In the genomic region with DNA sequence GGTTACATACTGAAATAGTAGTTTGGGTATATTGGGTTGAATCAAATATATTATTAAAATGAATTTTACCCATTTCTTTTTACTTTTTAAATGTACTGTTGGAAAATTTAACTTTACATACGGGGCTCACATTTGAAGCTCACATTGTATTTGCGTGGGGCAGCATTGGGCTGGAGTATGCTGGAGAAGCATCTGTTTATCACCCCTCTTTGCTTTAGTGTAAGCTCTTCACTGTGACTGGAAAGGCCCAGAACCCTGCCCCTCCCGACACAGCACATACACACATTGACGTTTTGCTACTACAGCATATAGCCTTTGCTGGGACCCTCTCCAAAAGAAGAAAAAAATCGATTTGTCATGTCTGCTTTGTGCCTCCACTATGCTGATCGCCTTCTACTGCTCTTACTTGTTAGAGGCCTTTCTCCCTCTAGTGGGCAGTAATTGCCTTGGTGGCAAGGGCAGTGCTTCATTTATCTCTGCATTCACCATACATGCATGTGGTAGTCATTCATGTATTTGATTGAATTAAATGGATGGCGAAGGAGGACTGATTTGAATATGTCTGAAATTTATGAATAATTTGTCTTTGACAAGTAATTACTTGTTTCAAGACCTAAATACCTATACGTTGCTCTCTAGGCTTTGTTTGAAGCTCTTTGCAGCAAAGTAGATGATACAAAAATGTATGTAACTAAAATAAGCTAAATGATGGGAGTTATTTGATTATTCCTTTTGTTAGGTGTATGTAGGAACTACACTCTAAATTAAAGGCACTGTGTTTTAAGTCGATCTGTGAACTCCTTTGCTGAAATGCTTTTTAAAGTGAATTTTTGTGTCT, we compare ENCODE assay signal across 8 cellular contexts. TPM values are rescaled to one million over a fixed set of nuclear protein-coding genes. Genes with fewer than 3 reads are reported as not detected.
A peak's percentile ranks its signal among the peaks of the same experiment; 100 is the strongest.
DNase-seq lines count a peak whose midpoint lies in the region; ATAC-seq, FAIRE-seq and TF ChIP-seq lines count a peak whose summit lies in the region.

No MANE protein-coding gene starts in this region.

- no peaks in the 10 kb centered on the region for H3K27me3 ChIP-seq in GM12878 (replicated peaks in 1 of 2; ENCODE audit: control insufficient read depth in 2 of 2, insufficient read depth in 2 of 2, low read length in 1 of 2)

- peak; percentile 60 for TF ChIP-seq CTCF in GM13977 (IDR thresholded peaks at IDR 0.05; ENCODE audit: extremely low read depth, insufficient read depth, missing control alignments)
- TF ChIP-seq CTCF in GM12878 (IDR thresholded peaks at IDR 0.05 in 2 of 3, conservative IDR thresholded peaks at IDR 0.05 in 1 of 3; ENCODE audit: control insufficient read depth in 2 of 3, extremely low read depth in 1 of 3, insufficient read depth in 1 of 3, low read depth in 3 of 3, low read length in 3 of 3) = peak; percentile 48 to 61 (median 50); a peak in 5 of 6 replicates

- no peak for TF ChIP-seq EP300 in GM12878 (IDR thresholded peaks at IDR 0.05; ENCODE audit: borderline replicate concordance in 1 of 2, control insufficient read depth in 1 of 2, low read depth in 2 of 2, low read length in 2 of 2)

- SMC1A ChIA-PET in GM12878 (lab: Charles Lee; ENCODE audit: uncharacterized antibody, unreplicated experiment) = interaction anchor here (0.6 to 1.5 kb wide), 3 partner anchors 9 to 569 kb away, joined by 3 to 8 read pairs (median 3); no protein-coding TSS in a partner anchor

- CTCF ChIA-PET in GM12878 (lab: Yijun Ruan, JAX) = interaction anchor here (0.9 to 2.0 kb wide), 7 partner anchors 10 to 1203 kb away, joined by 3 to 7 read pairs (median 4); a partner anchor contains a TSS

- peak; percentile 82 for DNase-seq in Ammon's horn (ENCODE audit: low spot score)
- DNase-seq in GM13977 (ENCODE audit: low spot score) = no peak
- peak; percentile 19 for DNase-seq in NCI-H524 treated with DMSO at 0.1 percent for 48 hours (lab: John Stamatoyannopoulos, UW)
- no peak for DNase-seq in GM12878 (ENCODE audit: low read depth, low spot score)
- DNase-seq in inferior parietal cortex (ENCODE audit: extremely low spot score) = peak; percentile 72
- DNase-seq in superior temporal gyrus (ENCODE audit: extremely low spot score) = peak; percentile 86
- no peak for DNase-seq in GM19240 (ENCODE audit: insufficient read length, low spot score)

- H3K4me3 ChIP-seq in GM12878 = no peak overlapping the region

- no peak overlapping the region for H3K27ac ChIP-seq in GM12878 (ENCODE audit: control insufficient read depth, insufficient read depth)

- intact Hi-C loops in GM12878 (cut with micrococcal nuclease; ENCODE audit: unreplicated experiment) = no loop called here

- no peaks in the 10 kb centered on the region for H3K79me2 ChIP-seq in GM12878 (ENCODE audit: control insufficient read depth, insufficient read depth, low read length)

- TF ChIP-seq POLR2A in GM12878 (IDR thresholded peaks at IDR 0.05; ENCODE audit: low read depth, low read length) = no peak

- ATAC-seq in GM12878 (peak; percentile 82), GM18520 (IDR thresholded peaks at IDR 0.05; ENCODE audit: unreplicated experiment) (no peak)

- peaks cover 3 to 28% of the 10 kb centered on the region in 2 experiments; a peak in 2 of 4 replicates for H3K36me3 ChIP-seq in GM12878 (ENCODE audit: control insufficient read depth in 2 of 2, insufficient read depth in 2 of 2, low read length in 1 of 2)

- H3K9ac ChIP-seq in GM12878 (ENCODE audit: control insufficient read depth, insufficient read depth, low read length) = no peak overlapping the region

- no peak for FAIRE-seq in GM12878 (lab: Jason Lieb, UNC)

- POLR2A ChIA-PET in GM12878 (lab: Charles Lee) = interaction anchor here (1.1 to 1.3 kb wide), 2 partner anchors 9 to 13 kb away, joined by 3 read pairs; no protein-coding TSS in a partner anchor

- peak; percentile 51 for TF ChIP-seq RAD21 in GM12878 (IDR thresholded peaks at IDR 0.05; ENCODE audit: insufficient read depth, low read depth, low read length)

- no peaks in the 10 kb centered on the region for H3K9me3 ChIP-seq in GM12878 (replicated peaks; ENCODE audit: control insufficient read depth, insufficient read depth, low read length)

- no peak overlapping the region for H2AFZ ChIP-seq in GM12878 (ENCODE audit: control insufficient read depth, low read depth, low read length)

- no peaks in the 10 kb centered on the region for H4K20me1 ChIP-seq in GM12878 (ENCODE audit: control insufficient read depth, insufficient read depth)

- 85% methylated on average over 9 of the region's 9 CpGs for WGBS in GM12878 (ENCODE audit: insufficient coverage, insufficient replicate concordance, low lambda C conversion rate, missing lambda C conversion rate)

- in situ Hi-C loops in GM13977 (cut with MboI; ENCODE audit: low pct_unique_long_range_greater_than_20kb, low sequenced_read_pairs, unreplicated experiment) (no loop called here), GM12878 (cut with MboI) (no loop called here)

- no peaks in the 10 kb centered on the region for H3K4me1 ChIP-seq in GM12878 (ENCODE audit: control insufficient read depth, insufficient read depth, low read length)

- no peak overlapping the region for H3K4me2 ChIP-seq in GM12878 (ENCODE audit: control insufficient read depth, insufficient read depth)

- RAD21 ChIA-PET in GM12878 (lab: Charles Lee; ENCODE audit: unreplicated experiment) = interaction anchor here (1.6 kb wide), 1 partner anchor 35 kb away, joined by 4 read pairs; no protein-coding TSS in a partner anchor

- no TSS peak for BruUV-seq in GM12878 (replicated peaks; lab: Mats Ljungman, UMichigan)

TF ChIP-seq in GM12878, 131 proteins besides CTCF, POLR2A, EP300 and RAD21:
- TF ChIP-seq SMARCA5 (IDR thresholded peaks at IDR 0.05) (no peak), BCL11A (IDR thresholded peaks at IDR 0.05; ENCODE audit: low read depth, low read length) (no peak), JUNB (IDR thresholded peaks at IDR 0.05) (no peak), SMC3 (IDR thresholded peaks at IDR 0.05; ENCODE audit: borderline replicate concordance, low read length) (peak; percentile 15; the same call in 1 of the 2 replicates), RBBP5 (conservative IDR thresholded peaks at IDR 0.05) (no peak)
- TF ChIP-seq, protein P1, sequence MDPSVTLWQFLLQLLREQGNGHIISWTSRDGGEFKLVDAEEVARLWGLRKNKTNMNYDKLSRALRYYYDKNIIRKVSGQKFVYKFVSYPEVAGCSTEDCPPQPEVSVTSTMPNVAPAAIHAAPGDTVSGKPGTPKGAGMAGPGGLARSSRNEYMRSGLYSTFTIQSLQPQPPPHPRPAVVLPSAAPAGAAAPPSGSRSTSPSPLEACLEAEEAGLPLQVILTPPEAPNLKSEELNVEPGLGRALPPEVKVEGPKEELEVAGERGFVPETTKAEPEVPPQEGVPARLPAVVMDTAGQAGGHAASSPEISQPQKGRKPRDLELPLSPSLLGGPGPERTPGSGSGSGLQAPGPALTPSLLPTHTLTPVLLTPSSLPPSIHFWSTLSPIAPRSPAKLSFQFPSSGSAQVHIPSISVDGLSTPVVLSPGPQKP (IDR thresholded peaks at IDR 0.05; ENCODE audit: low read depth, low read length) = no peak
- TF ChIP-seq, protein P2, sequence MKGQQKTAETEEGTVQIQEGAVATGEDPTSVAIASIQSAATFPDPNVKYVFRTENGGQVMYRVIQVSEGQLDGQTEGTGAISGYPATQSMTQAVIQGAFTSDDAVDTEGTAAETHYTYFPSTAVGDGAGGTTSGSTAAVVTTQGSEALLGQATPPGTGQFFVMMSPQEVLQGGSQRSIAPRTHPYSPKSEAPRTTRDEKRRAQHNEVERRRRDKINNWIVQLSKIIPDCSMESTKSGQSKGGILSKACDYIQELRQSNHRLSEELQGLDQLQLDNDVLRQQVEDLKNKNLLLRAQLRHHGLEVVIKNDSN (IDR thresholded peaks at IDR 0.05; ENCODE audit: borderline replicate concordance, extremely low read length, insufficient read depth, low read depth, low read length) = no peak

RNA-seq across cellular contexts. Expression of a gene that starts 37.4 kb away (rescaled TPM):
- 139 and 144 TPM in 2 replicates for total RNA-seq in GM12878 (2013; cell fraction: nucleolus; rRNA removed)
- 124 and 128 TPM in 2 replicates for total RNA-seq in GM12878 (2014; rRNA removed)
- total RNA-seq in GM12878 (2014; rRNA removed; fragmentation: Illumina TruSeq; extraction: Trizol) = 165 and 173 TPM in 2 replicates
- total RNA-seq in GM12878 (2021) = 136 and 137 TPM in 2 replicates
- polyA plus RNA-seq in GM12878 (2011; ENCODE audit: low read depth) = 60.5 TPM
- polyA plus RNA-seq in GM12878 (2011; rRNA removed) = 235 and 368 TPM in 2 replicates
- polyA plus RNA-seq in GM12878 (2011; cell fraction: cytosol; rRNA removed) = 78.7 and 122 TPM in 2 replicates
- 96.8 and 97.2 TPM in 2 replicates for polyA plus RNA-seq in GM12878 (2011; cell fraction: nucleus; rRNA removed)
- polyA plus RNA-seq in GM12878 (2012) = 76.2 and 145 TPM in 2 replicates
- 252 and 265 TPM in 2 replicates for polyA plus RNA-seq in GM12878 (2014; fragmentation: Illumina TruSeq; extraction: Trizol)
- polyA plus RNA-seq in GM12878 (2014; fragmentation: Nextera tagmentation; extraction: Ambion mirVana) = 10 to 100 TPM; 70.9 to 73.1 TPM
- 154 and 159 TPM in 2 replicates for polyA plus RNA-seq in GM12878 (2014; rRNA removed)
- 100 to 1,000 TPM; 236 to 237 TPM for polyA plus RNA-seq in GM12878 (2016; fragmentation: Nextera tagmentation; extraction: Ambion mirVana)
- polyA minus RNA-seq in GM12878 (2011; rRNA and poly(A)+ RNA removed) = 79.9 and 141 TPM in 2 replicates
- 58.4 and 68.5 TPM in 2 replicates for polyA minus RNA-seq in GM12878 (2011; cell fraction: cytosol; rRNA and poly(A)+ RNA removed)
- 44.0 and 74.3 TPM in 2 replicates for polyA minus RNA-seq in GM12878 (2011; cell fraction: nucleus; rRNA and poly(A)+ RNA removed)

Comparison
In these comparisons a context has a peak if more than half of its experiments do, and no peak if none do; other contexts are left out.
1. DNase-seq: peak in Ammon's horn (single experiment), NCI-H524 treated with DMSO at 0.1 percent for 48 hours (single experiment), inferior parietal cortex (single experiment) and superior temporal gyrus (single experiment); none in GM13977 (single experiment), GM12878 (single experiment) and GM19240 (single experiment).